8 cellular contexts compared by ENCODE assay signal in genomic region chr10:51788270-51788669, GRCh38.
"Had no signal": no experiment of that assay in that cellular context is flagged by ENCODE, and none has a peak within 500 bp of the region (broad histone marks: within the 10 kb centered on the region; RNA-seq: fewer than 3 reads in every experiment).

No MANE protein-coding gene starts in this region.

- ATAC-seq: HepG2, K562 had no signal

- H3K4me1 Mint-ChIP-seq: IgD-negative memory B cell had no signal

- H3K27ac ChIP-seq: HL-60, KMS-11 had no signal

- H3K36me3 Mint-ChIP-seq: IgD-negative memory B cell had no signal

- H3K27ac Mint-ChIP-seq: IgD-negative memory B cell had no signal

- H3K4me3 ChIP-seq: K562 had no signal

- H3K4me3 Mint-ChIP-seq: IgD-negative memory B cell had no signal

- H3K4me2 ChIP-seq: KMS-11 had no signal

- H3K9ac ChIP-seq: KMS-11 had no signal

- DNase-seq: IMR-90, KBM-7, KG1 had no signal
